ENCODE assay signal across 15 cellular contexts in genomic region chrX:132940727-132941162, GRCh38. TPM values are rescaled to one million over a fixed set of nuclear protein-coding genes. Genes with fewer than 3 reads are reported as not detected.
DNase-seq lines count a peak whose midpoint lies in the region; ATAC-seq and TF ChIP-seq lines count a peak whose summit lies in the region.
"Had no signal": no experiment of that assay in that cellular context is flagged by ENCODE, and none has a peak within 500 bp of the region (broad histone marks: within the 10 kb centered on the region; RNA-seq: fewer than 3 reads in every experiment).

No MANE protein-coding gene starts in this region.

- no TSS peak for BruUV-seq in Caco-2 (replicated peaks; lab: Mats Ljungman, UMichigan)

- H3K27me3 ChIP-seq in Caco-2 (replicated peaks; ENCODE audit: control insufficient read depth, insufficient read depth, low read length) = no peaks in the 10 kb centered on the region
- H3K27me3 ChIP-seq: stomach had no signal

- H3K9me3 Mint-ChIP-seq in Caco-2 (ENCODE audit: unreplicated experiment) = no peaks in the 10 kb centered on the region
- no peaks in the 10 kb centered on the region for H3K9me3 Mint-ChIP-seq in stimulated activated naive B cell treated with anti-CD40 and anti-IgM and Interleukin-4, amounts not matched to agents 10 μg/mL and 1 μg/mL and 100 μg/mL, for 72 hours

- no peaks in the 10 kb centered on the region for H3K27me3 Mint-ChIP-seq in Caco-2 (ENCODE audit: insufficient read depth, unreplicated experiment)
- H3K27me3 Mint-ChIP-seq in stimulated activated naive B cell treated with anti-CD40 and anti-IgM and Interleukin-4, amounts not matched to agents 10 μg/mL and 1 μg/mL and 100 μg/mL, for 72 hours = peaks cover 0 to 4% of the 10 kb centered on the region in 2 donors
- H3K27me3 Mint-ChIP-seq: activated CD4-positive, alpha-beta T cell treated with anti-CD3 and anti-CD28 coated beads for 36 hours had no signal

- ATAC-seq in stimulated activated naive B cell treated with anti-CD40 and anti-IgM and Interleukin-4, amounts not matched to agents 10 μg/mL and 1 μg/mL and 100 μg/mL, for 72 hours (replicated peaks) = no peak
- no peak for ATAC-seq in HG03469 (IDR thresholded peaks at IDR 0.05; ENCODE audit: unreplicated experiment)
- ATAC-seq: activated CD4-positive, alpha-beta T cell treated with anti-CD3 and anti-CD28 coated beads for 36 hours had no signal

- intact Hi-C loops in Caco-2 (cut with micrococcal nuclease; ENCODE audit: unreplicated experiment) = loop anchor here (2.0 kb wide), 3 partner anchors 14 to 200 kb away; no protein-coding TSS in a partner anchor

- H3K36me3 Mint-ChIP-seq in Caco-2 (ENCODE audit: insufficient read depth, unreplicated experiment) = no peaks in the 10 kb centered on the region
- H3K36me3 Mint-ChIP-seq in stimulated activated naive B cell treated with anti-CD40 and anti-IgM and Interleukin-4, amounts not matched to agents 10 μg/mL and 1 μg/mL and 100 μg/mL, for 72 hours = no peaks in the 10 kb centered on the region
- H3K36me3 Mint-ChIP-seq: CD14-positive monocyte had no signal

- H3K4me3 ChIP-seq in Caco-2 (ENCODE audit: low read depth, low read length) = no peak overlapping the region
- H3K4me3 ChIP-seq: stomach had no signal

- H3K9me3 ChIP-seq in Caco-2 = no peaks in the 10 kb centered on the region

- H3K27ac ChIP-seq in VCaP = peak overlapping the region; percentile 34; the same call in 1 of the 2 replicates
- H3K27ac ChIP-seq: stomach had no signal

- H3K4me3 Mint-ChIP-seq in Caco-2 (ENCODE audit: unreplicated experiment) = peak overlapping the region; percentile 24
- no peak overlapping the region for H3K4me3 Mint-ChIP-seq in stimulated activated naive B cell treated with anti-CD40 and anti-IgM and Interleukin-4, amounts not matched to agents 10 μg/mL and 1 μg/mL and 100 μg/mL, for 72 hours
- H3K4me3 Mint-ChIP-seq: activated CD4-positive, alpha-beta T cell treated with anti-CD3 and anti-CD28 coated beads for 36 hours; CD14-positive monocyte had no signal

- H3K4me1 Mint-ChIP-seq in Caco-2 (ENCODE audit: low read depth, unreplicated experiment) = peaks cover 6% of the 10 kb centered on the region
- no peaks in the 10 kb centered on the region for H3K4me1 Mint-ChIP-seq in stimulated activated naive B cell treated with anti-CD40 and anti-IgM and Interleukin-4, amounts not matched to agents 10 μg/mL and 1 μg/mL and 100 μg/mL, for 72 hours
- H3K4me1 Mint-ChIP-seq: activated CD4-positive, alpha-beta T cell treated with anti-CD3 and anti-CD28 coated beads for 36 hours; CD14-positive monocyte had no signal

- peaks cover 18% of the 10 kb centered on the region for H3K4me1 ChIP-seq in Caco-2
- H3K4me1 ChIP-seq: stomach had no signal

- POLR2A ChIA-PET in Caco-2 (lab: Charles Lee) (no interaction called here), HEK293T (lab: Yijun Ruan, JAX) (interaction anchor here (1.2 to 1.7 kb wide), 2 partner anchors 16 to 18 kb away, joined by 3 to 4 read pairs; partner anchors contain the start of gene HS6ST2)

- CTCF ChIA-PET in Caco-2 (lab: Charles Lee) = interaction anchor here (0.9 to 1.0 kb wide), 2 partner anchors 9 to 30 kb away, joined by 3 read pairs; no protein-coding TSS in a partner anchor
- CTCF ChIA-PET in HEK293T (lab: Yijun Ruan, JAX) = interaction anchor here (0.6 to 1.3 kb wide), 5 partner anchors 9 to 449 kb away, joined by 3 to 6 read pairs (median 3); no protein-coding TSS in a partner anchor

- no peak overlapping the region for H3K27ac Mint-ChIP-seq in Caco-2 (ENCODE audit: unreplicated experiment)
- H3K27ac Mint-ChIP-seq in stimulated activated naive B cell treated with anti-CD40 and anti-IgM and Interleukin-4, amounts not matched to agents 10 μg/mL and 1 μg/mL and 100 μg/mL, for 72 hours = no peak overlapping the region
- H3K27ac Mint-ChIP-seq: activated CD4-positive, alpha-beta T cell treated with anti-CD3 and anti-CD28 coated beads for 36 hours; CD14-positive monocyte had no signal

- peak; percentile 76 to 82 for DNase-seq in Caco-2
- peak; percentile 60 for DNase-seq in HEK293T (ENCODE audit: extremely low spot score)
- peak; percentile 69 for DNase-seq in iPS-NIHi7 (ENCODE audit: extremely low spot score)
- DNase-seq in stimulated activated naive B cell treated with anti-CD40 and anti-IgM and Interleukin-4, amounts not matched to agents 10 μg/mL and 1 μg/mL and 100 μg/mL, for 72 hours = no peak
- DNase-seq in NCI-H774 (lab: John Stamatoyannopoulos, UW) = no peak
- no peak for DNase-seq in effector CD8-positive, alpha-beta T cell (lab: John Stamatoyannopoulos, UW)
- DNase-seq: activated CD4-positive, alpha-beta T cell treated with anti-CD3 and anti-CD28 coated beads for 36 hours; activated T-cell treated with anti-CD3 and anti-CD28 coated beads, Interleukin-2, amount 50 U/mL, for 1 hour; kidney; NCI-H1694; stomach; T-helper 1 cell had no signal

- peak; percentile 24 to 30 for TF ChIP-seq CTCF in Caco-2 (IDR thresholded peaks at IDR 0.05; ENCODE audit: insufficient read depth in 1 of 2, low read depth in 1 of 2, low read length in 1 of 2, severe bottlenecking in 1 of 2, unreplicated experiment in 1 of 2)
- TF ChIP-seq CTCF in VCaP (conservative IDR thresholded peaks at IDR 0.05) = peak; percentile 24; the same call in 1 of the 2 replicates

- no peaks in the 10 kb centered on the region for H3K36me3 ChIP-seq in Caco-2 (ENCODE audit: control insufficient read depth, insufficient read depth, low read length)
- H3K36me3 ChIP-seq: stomach had no signal

TF ChIP-seq in HEK293T, 16 proteins besides CTCF, POLR2A, EP300 and RAD21:
- TF ChIP-seq FOXM1 (IDR thresholded peaks at IDR 0.05; ENCODE audit: borderline replicate concordance) = no peak
- TF ChIP-seq PKNOX1 (IDR thresholded peaks at IDR 0.05) = no peak
- TF ChIP-seq NFRKB (IDR thresholded peaks at IDR 0.05) = no peak
- no peak for TF ChIP-seq BHLHE40 (IDR thresholded peaks at IDR 0.05; ENCODE audit: borderline replicate concordance)
- no peak for TF ChIP-seq ARNT (IDR thresholded peaks at IDR 0.05)
- no peak for TF ChIP-seq LEF1 (IDR thresholded peaks at IDR 0.05; ENCODE audit: borderline replicate concordance)
- no peak for TF ChIP-seq FOXA1 (IDR thresholded peaks at IDR 0.05)
- no peak for TF ChIP-seq ZNF384 (IDR thresholded peaks at IDR 0.05)
- no peak for TF ChIP-seq L3MBTL2 (conservative IDR thresholded peaks at IDR 0.05)
- no peak for TF ChIP-seq ELF4 (IDR thresholded peaks at IDR 0.05)
- TF ChIP-seq SP1 (IDR thresholded peaks at IDR 0.05) = no peak
- no peak for TF ChIP-seq FOXK2 (IDR thresholded peaks at IDR 0.05)
- TF ChIP-seq CTBP1 (IDR thresholded peaks at IDR 0.05; ENCODE audit: borderline replicate concordance) = no peak
- no peak for TF ChIP-seq SUZ12 (IDR thresholded peaks at IDR 0.05)
- no peak for TF ChIP-seq HDGF (IDR thresholded peaks at IDR 0.05; ENCODE audit: borderline replicate concordance)
- no peak for TF ChIP-seq TARDBP (IDR thresholded peaks at IDR 0.05)
TF ChIP-seq in HEK293T: peak in this region for 0.

RNA-seq across cellular contexts. Expression of gene HS6ST2, which starts 17.7 kb away (rescaled TPM):
- total RNA-seq in Caco-2 (2022) = 33.7 and 34.9 TPM in 2 replicates

Comparison
In these comparisons a context has a peak if more than half of its experiments do, and no peak if none do; other contexts are left out.
1. DNase-seq: peak in Caco-2 (2 of 2), HEK293T (single experiment) and iPS-NIHi7 (single experiment); none in stimulated activated naive B cell treated with anti-CD40 and anti-IgM and Interleukin-4, amounts not matched to agents 10 μg/mL and 1 μg/mL and 100 μg/mL, for 72 hours (single experiment), NCI-H774 (single experiment) and effector CD8-positive, alpha-beta T cell (single experiment).